ENCODE assay signal across 29 cellular contexts in genomic region chr3:196225086-196225485, GRCh38. TPM values are rescaled to one million over a fixed set of nuclear protein-coding genes. Genes with fewer than 3 reads are reported as not detected.
"Had no signal": no experiment of that assay in that cellular context is flagged by ENCODE, and none has a peak within 500 bp of the region (broad histone marks: within the 10 kb centered on the region; RNA-seq: fewer than 3 reads in every experiment).

No MANE protein-coding gene starts in this region.

- ATAC-seq: heart right ventricle; left colon; left lung; lower lobe of right lung; naive thymus-derived CD8-positive, alpha-beta T cell; pancreas; psoas muscle; sciatic nerve; stimulated activated memory B cell treated with anti-CD40 and anti-IgM and Interleukin-4, amounts not matched to agents 10 μg/mL and 1 μg/mL and 100 μg/mL, for 72 hours; stimulated activated naive CD8-positive, alpha-beta T cell treated with anti-CD3 and anti-CD28 coated beads, Interleukin-15, amount 100 ng/mL, for 72 hours had no signal

- H3K27ac ChIP-seq: heart right ventricle, hepatocyte, left lung, lower lobe of right lung, neural progenitor cell, pancreas, psoas muscle, right atrium auricular region, spleen, tibial nerve, uterus had no signal

- H3K36me3 Mint-ChIP-seq: naive thymus-derived CD8-positive, alpha-beta T cell; neural progenitor cell; stimulated activated memory B cell treated with anti-CD40 and anti-IgM and Interleukin-4, amounts not matched to agents 10 μg/mL and 1 μg/mL and 100 μg/mL, for 72 hours; type B pancreatic cell had no signal

- DNase-seq: heart right ventricle; kidney; left colon; left lung; lower lobe of right lung; mammary epithelial cell; mesenchymal stem cell; naive thymus-derived CD8-positive, alpha-beta T cell; pancreas; psoas muscle; small intestine; spleen; stimulated activated CD4-positive, alpha-beta T cell treated with anti-CD3 and anti-CD28 coated beads, Interleukin-4, amount 100 ng/mL, for 4 hours; stimulated activated CD8-positive, alpha-beta memory T cell treated with anti-CD3 and anti-CD28 coated beads, Interleukin-4, amount 100 ng/mL, for 48 hours; stimulated activated naive CD4-positive, alpha-beta T cell treated with Interleukin-2 at 50 U/mL for 16 hours; stimulated activated naive CD8-positive, alpha-beta T cell treated with anti-CD3 and anti-CD28 coated beads, Interleukin-15, amount 100 ng/mL, for 72 hours; substantia nigra; uterus had no signal

- H2AFZ ChIP-seq: hepatocyte, neural progenitor cell had no signal

- H3K27ac Mint-ChIP-seq: naive thymus-derived CD8-positive, alpha-beta T cell; nephron; neural progenitor cell; stimulated activated memory B cell treated with anti-CD40 and anti-IgM and Interleukin-4, amounts not matched to agents 10 μg/mL and 1 μg/mL and 100 μg/mL, for 72 hours; stimulated activated naive CD8-positive, alpha-beta T cell treated with anti-CD3 and anti-CD28 coated beads, Interleukin-15, amount 100 ng/mL, for 72 hours; type B pancreatic cell had no signal

- H3K4me3 ChIP-seq: heart right ventricle, hepatocyte, left lung, lower lobe of right lung, neural progenitor cell, pancreas, psoas muscle, right atrium auricular region, spleen, tibial nerve, uterus had no signal

- H3K4me2 ChIP-seq: hepatocyte, neural progenitor cell had no signal

- H3K4me3 Mint-ChIP-seq: naive thymus-derived CD8-positive, alpha-beta T cell; nephron; neural progenitor cell; stimulated activated memory B cell treated with anti-CD40 and anti-IgM and Interleukin-4, amounts not matched to agents 10 μg/mL and 1 μg/mL and 100 μg/mL, for 72 hours; stimulated activated naive CD8-positive, alpha-beta T cell treated with anti-CD3 and anti-CD28 coated beads, Interleukin-15, amount 100 ng/mL, for 72 hours; type B pancreatic cell had no signal

- H3K9me3 Mint-ChIP-seq: naive thymus-derived CD8-positive, alpha-beta T cell; nephron; neural progenitor cell; stimulated activated memory B cell treated with anti-CD40 and anti-IgM and Interleukin-4, amounts not matched to agents 10 μg/mL and 1 μg/mL and 100 μg/mL, for 72 hours; stimulated activated naive CD8-positive, alpha-beta T cell treated with anti-CD3 and anti-CD28 coated beads, Interleukin-15, amount 100 ng/mL, for 72 hours; type B pancreatic cell had no signal

- H3K27me3 ChIP-seq: heart right ventricle, hepatocyte, left lung, neural progenitor cell, pancreas, right atrium auricular region, spleen, tibial nerve, uterus had no signal

- H3K36me3 ChIP-seq: heart right ventricle, left lung, lower lobe of right lung, neural progenitor cell, pancreas, right atrium auricular region, spleen, tibial nerve, uterus had no signal

- H3K9me3 ChIP-seq: heart right ventricle, left lung, lower lobe of right lung, pancreas, psoas muscle, right atrium auricular region, spleen, tibial nerve, uterus had no signal

- H3K9ac ChIP-seq: neural progenitor cell had no signal

- H3K4me1 Mint-ChIP-seq: stimulated activated memory B cell treated with anti-CD40 and anti-IgM and Interleukin-4, amounts not matched to agents 10 μg/mL and 1 μg/mL and 100 μg/mL, for 72 hours had no signal

- H3K27me3 Mint-ChIP-seq: stimulated activated memory B cell treated with anti-CD40 and anti-IgM and Interleukin-4, amounts not matched to agents 10 μg/mL and 1 μg/mL and 100 μg/mL, for 72 hours; type B pancreatic cell had no signal

- H3K4me1 ChIP-seq: neural progenitor cell, psoas muscle, uterus had no signal

RNA-seq across cellular contexts. Expression of gene SLC51A, which starts 8.8 kb away (rescaled TPM):
- total RNA-seq: mammary epithelial cell; naive thymus-derived CD8-positive, alpha-beta T cell; ureter had no signal
- polyA plus RNA-seq: mammary epithelial cell had no signal

RNA-seq across cellular contexts. Expression of gene ZDHHC19, which starts 13.9 kb away (rescaled TPM):
- total RNA-seq: hepatocyte; left colon; mammary epithelial cell; naive thymus-derived CD8-positive, alpha-beta T cell; omental fat pad; right atrium auricular region; sciatic nerve; temporal lobe; tibial nerve; ureter had no signal
- polyA plus RNA-seq: mammary epithelial cell, pancreas had no signal
